Comparison of ENCODE assay signal across 9 cellular contexts in genomic region chr1:244361764-244362473, GRCh38.
DNase-seq lines count a peak whose midpoint lies in the region; ATAC-seq, FAIRE-seq and TF ChIP-seq lines count a peak whose summit lies in the region.
"Had no signal": no experiment of that assay in that cellular context is flagged by ENCODE, and none has a peak within 500 bp of the region (broad histone marks: within the 10 kb centered on the region; RNA-seq: fewer than 3 reads in every experiment).

No MANE protein-coding gene starts in this region.

- peak overlapping the region; percentile 25 for H3K56ac ChIP-seq in mesendoderm (ENCODE audit: low read length)

- no peak overlapping the region for H4K8ac ChIP-seq in mesendoderm (ENCODE audit: low read depth, low read length)

- H4K20me1 ChIP-seq in HepG2 (ENCODE audit: insufficient read depth, low read length), result no peaks in the 10 kb centered on the region
- no peaks in the 10 kb centered on the region for H4K20me1 ChIP-seq in Karpas-422 (ENCODE audit: insufficient read depth, low read depth, low read length)

- H3K23ac ChIP-seq in mesendoderm (ENCODE audit: low read length), result no peak overlapping the region

- no peak overlapping the region for H2BK15ac ChIP-seq in mesendoderm (replicated peaks; ENCODE audit: low read depth)

- H3K4me3 ChIP-seq in HepG2 (replicated peaks in 1 of 3; ENCODE audit: insufficient read depth in 1 of 3, low read depth in 2 of 3, low read length in 3 of 3) (no peak overlapping the region), right lobe of liver (no peak overlapping the region), ectodermal cell (ENCODE audit: insufficient read depth, low read depth, low read length) (peak overlapping the region; percentile 7), mesendoderm (ENCODE audit: low read length) (no peak overlapping the region), Karpas-422 (ENCODE audit: low read length) (no peak overlapping the region)

- ATAC-seq in HepG2 (peak; percentile 95), right lobe of liver (no peak), GM21529 (IDR thresholded peaks at IDR 0.05; ENCODE audit: unreplicated experiment) (no peak), GM19328 (IDR thresholded peaks at IDR 0.05; ENCODE audit: unreplicated experiment) (no peak)

- under 1% methylated on average over 5 of the region's 5 CpGs for WGBS in HepG2 (ENCODE audit: low lambda C conversion rate)
- 21% methylated on average over 5 of the region's 5 CpGs for WGBS in right lobe of liver (ENCODE audit: insufficient coverage, low coverage, low lambda C conversion rate, missing lambda C conversion rate)
- WGBS in ectodermal cell, 2 experiments, result 0 to 1% methylated on average over 5 of the region's 5 CpGs
- no CpG with 5 or more reads among the region's 5 CpGs for WGBS in mesendoderm (ENCODE audit: extremely low coverage, insufficient coverage, low lambda C conversion rate)

- H3K36me3 ChIP-seq in HepG2 (replicated peaks in 1 of 2; ENCODE audit: control insufficient read depth in 1 of 2, insufficient read depth in 2 of 2, low read length in 2 of 2) (no peaks in the 10 kb centered on the region), right lobe of liver (no peaks in the 10 kb centered on the region), ectodermal cell (ENCODE audit: control insufficient read depth, insufficient read depth, low read length) (no peaks in the 10 kb centered on the region), mesendoderm (ENCODE audit: control insufficient read depth, insufficient read depth, low read length) (no peaks in the 10 kb centered on the region), Karpas-422 (ENCODE audit: insufficient read depth, low read length) (no peaks in the 10 kb centered on the region)

- H3K9me2 ChIP-seq in Karpas-422 (replicated peaks; ENCODE audit: insufficient read depth, low read length), result no peaks in the 10 kb centered on the region

- H3K79me2 ChIP-seq in HepG2 (ENCODE audit: insufficient read depth, low read length) (no peaks in the 10 kb centered on the region), mesendoderm (ENCODE audit: control insufficient read depth, insufficient read depth, low read length) (no peaks in the 10 kb centered on the region), Karpas-422 (ENCODE audit: low read length) (no peaks in the 10 kb centered on the region)

- peak overlapping the region; percentile 34 for H3K18ac ChIP-seq in mesendoderm (ENCODE audit: low read length)

- TF ChIP-seq EP300 in HepG2 (IDR thresholded peaks at IDR 0.05; ENCODE audit: low read depth in 2 of 2, low read length in 2 of 2) (no peak), HepG2 (CRISPR knock-in tag; IDR thresholded peaks at IDR 0.05; ENCODE audit: borderline replicate concordance) (no peak)

- no peak overlapping the region for H3K27ac ChIP-seq in HepG2 (ENCODE audit: extremely low read length, insufficient read depth, low read length)
- no peak overlapping the region for H3K27ac ChIP-seq in right lobe of liver
- H3K27ac ChIP-seq in ectodermal cell (ENCODE audit: insufficient read depth, low read depth, low read length, poor library complexity, severe bottlenecking), result peak overlapping the region; percentile 97
- H3K27ac ChIP-seq in mesendoderm (ENCODE audit: low read depth, low read length), result peak overlapping the region; percentile 36
- no peak overlapping the region for H3K27ac ChIP-seq in Karpas-422 (ENCODE audit: low read length)

- FAIRE-seq in HepG2 (lab: Jason Lieb, UNC), result peak; percentile 12

- DNase-seq in HepG2 (ENCODE audit: low spot score) (peak; percentile 84), right lobe of liver (no peak), mesendoderm (peak; percentile 97), KG1 (lab: John Stamatoyannopoulos, UW) (no peak), Karpas-422 (no peak)
- DNase-seq: activated naive CD4-positive, alpha-beta T cell treated with anti-CD3 and anti-CD28 coated beads for 36 hours had no signal

- intact Hi-C loops in HepG2 (cut with micrococcal nuclease; ENCODE audit: unreplicated experiment) (no loop called here), right lobe of liver (cut with DNase I) (no loop called here)

- no peak overlapping the region for H2AK5ac ChIP-seq in mesendoderm (ENCODE audit: low read length)

- H3K79me1 ChIP-seq in mesendoderm (ENCODE audit: low read length), result no peaks in the 10 kb centered on the region

- H3K4me2 ChIP-seq in HepG2 (ENCODE audit: low read depth, low read length) (peak overlapping the region; percentile 39), mesendoderm (ENCODE audit: low read length) (no peak overlapping the region), Karpas-422 (ENCODE audit: low read depth, low read length, poor library complexity, severe bottlenecking) (no peak overlapping the region)

- H3K9me3 ChIP-seq in HepG2 (ENCODE audit: low read length) (no peaks in the 10 kb centered on the region), right lobe of liver (no peaks in the 10 kb centered on the region), ectodermal cell (ENCODE audit: control insufficient read depth, low read length) (peaks cover 3% of the 10 kb centered on the region), Karpas-422 (ENCODE audit: low read length) (no peaks in the 10 kb centered on the region)

- no peak overlapping the region for H4K5ac ChIP-seq in mesendoderm (ENCODE audit: low read length)

- H3K4me1 ChIP-seq in HepG2 (ENCODE audit: insufficient read depth, low read length) (peaks cover 31% of the 10 kb centered on the region), right lobe of liver (no peaks in the 10 kb centered on the region), ectodermal cell (ENCODE audit: control insufficient read depth, insufficient read depth, low read length) (peaks cover 18% of the 10 kb centered on the region), mesendoderm (ENCODE audit: control insufficient read depth, low read depth, low read length) (no peaks in the 10 kb centered on the region), Karpas-422 (ENCODE audit: low read length) (no peaks in the 10 kb centered on the region)

- H3K9ac ChIP-seq in HepG2 (ENCODE audit: insufficient read depth, low read depth, low read length), result no peak overlapping the region
- no peak overlapping the region for H3K9ac ChIP-seq in mesendoderm (ENCODE audit: low read length)
- H3K9ac ChIP-seq in Karpas-422 (ENCODE audit: low read length), result no peak overlapping the region

- H2AFZ ChIP-seq in HepG2 (ENCODE audit: low read length) (no peak overlapping the region), Karpas-422 (ENCODE audit: low read length) (no peak overlapping the region)

- POLR2A ChIA-PET in HepG2 (lab: Yijun Ruan, JAX), result no interaction called here

- CTCF ChIA-PET in HepG2 (lab: Yijun Ruan, JAX; ENCODE audit: low intra/inter-chr PET ratio, low total read pairs), result no interaction called here

- H2BK5ac ChIP-seq in mesendoderm (ENCODE audit: low read length), result no peak overlapping the region

- TF ChIP-seq POLR2A in HepG2 (IDR thresholded peaks at IDR 0.05; ENCODE audit: insufficient read depth in 1 of 2, low read depth in 2 of 2, low read length in 2 of 2) (no peak), right lobe of liver (IDR thresholded peaks at IDR 0.05) (no peak)

- in situ Hi-C loops in HepG2 (cut with HindIII; ENCODE audit: extremely low pct_ligation_motif_present, low pct_unique_long_range_greater_than_20kb), result no loop called here

- H3K27me3 ChIP-seq in HepG2 (ENCODE audit: control insufficient read depth in 1 of 2, insufficient read depth in 2 of 2, low read length in 2 of 2) (no peaks in the 10 kb centered on the region), right lobe of liver (no peaks in the 10 kb centered on the region), ectodermal cell (ENCODE audit: control insufficient read depth, insufficient read depth, low read length, poor library complexity, severe bottlenecking) (no peaks in the 10 kb centered on the region), mesendoderm (ENCODE audit: insufficient read depth, low read length, poor library complexity) (no peaks in the 10 kb centered on the region), Karpas-422 (ENCODE audit: low read length) (no peaks in the 10 kb centered on the region)

- H2BK120ac ChIP-seq in mesendoderm (ENCODE audit: low read depth, low read length), result no peak overlapping the region

- TF ChIP-seq RAD21 in HepG2 (CRISPR knock-in tag; IDR thresholded peaks at IDR 0.05), result no peak

- BruUV-seq in HepG2 (replicated peaks; lab: Mats Ljungman, UMichigan), result no TSS peak

- H3K4ac ChIP-seq in mesendoderm (ENCODE audit: low read depth, low read length), result no peak overlapping the region

- TF ChIP-seq CTCF in HepG2 (CRISPR knock-in tag; IDR thresholded peaks at IDR 0.05) (no peak), right lobe of liver (IDR thresholded peaks at IDR 0.05) (no peak)

TF ChIP-seq in HepG2, 621 proteins besides CTCF, POLR2A, EP300 and RAD21 (continues in another document):
- TF ChIP-seq ATF7 (IDR thresholded peaks at IDR 0.05) (no peak), ATF7 (CRISPR knock-in tag; IDR thresholded peaks at IDR 0.05) (no peak), YEATS2 (CRISPR knock-in tag; IDR thresholded peaks at IDR 0.05; ENCODE audit: borderline replicate concordance) (no peak), SOX5 (CRISPR knock-in tag; IDR thresholded peaks at IDR 0.05; ENCODE audit: borderline replicate concordance) (peak; percentile 80; the same call in 1 of the 2 replicates), PAXIP1 (CRISPR knock-in tag; conservative IDR thresholded peaks at IDR 0.05) (0 out of 2 replicates have a peak, but pooled peaks have one; percentile 16), PAX8 (CRISPR knock-in tag; IDR thresholded peaks at IDR 0.05; ENCODE audit: borderline replicate concordance) (no peak)

Comparison
In these comparisons a context has a peak if more than half of its experiments do, and no peak if none do; other contexts are left out.
1. DNase-seq: peak in HepG2 (single experiment) and mesendoderm (single experiment); none in right lobe of liver (0 of 3), KG1 (single experiment) and Karpas-422 (single experiment).
2. H3K27ac ChIP-seq: peak in ectodermal cell (single experiment) and mesendoderm (single experiment); none in HepG2 (single experiment), right lobe of liver (0 of 3) and Karpas-422 (single experiment).